Comparison of ENCODE assay signal across 18 cellular contexts in genomic region chr10:31483546-31483945, GRCh38.
DNase-seq lines count a peak whose midpoint lies in the region; ATAC-seq, FAIRE-seq and TF ChIP-seq lines count a peak whose summit lies in the region.
"Had no signal": no experiment of that assay in that cellular context is flagged by ENCODE, and none has a peak within 500 bp of the region (broad histone marks: within the 10 kb centered on the region; RNA-seq: fewer than 3 reads in every experiment).

No MANE protein-coding gene starts in this region.

- TF ChIP-seq CTCF in liver (IDR thresholded peaks at IDR 0.05; ENCODE audit: low read depth, low read length, missing input control) (no peak), HepG2 (CRISPR knock-in tag; IDR thresholded peaks at IDR 0.05) (no peak), HFFc6 (IDR thresholded peaks at IDR 0.05) (no peak), endodermal cell (conservative IDR thresholded peaks at IDR 0.05) (no peak), progenitor cell of endocrine pancreas (IDR thresholded peaks at IDR 0.05; ENCODE audit: unreplicated experiment) (no peak)

- no peak overlapping the region for H3K23ac ChIP-seq in trophoblast cell (ENCODE audit: low read length)

- no peaks in the 10 kb centered on the region for H3K36me3 ChIP-seq in liver (ENCODE audit: control insufficient read depth in 4 of 4, insufficient read depth in 3 of 4, low read depth in 1 of 4, low read length in 3 of 4)
- no peaks in the 10 kb centered on the region for H3K36me3 ChIP-seq in HepG2 (replicated peaks in 1 of 2; ENCODE audit: control insufficient read depth in 1 of 2, insufficient read depth in 2 of 2, low read length in 2 of 2)
- no peaks in the 10 kb centered on the region for H3K36me3 ChIP-seq in endodermal cell (ENCODE audit: control insufficient read depth, insufficient read depth, low read length)
- H3K36me3 ChIP-seq in trophoblast cell (ENCODE audit: control insufficient read depth in 1 of 2, insufficient read depth in 2 of 2, low read length in 2 of 2) = no peaks in the 10 kb centered on the region

- H3K9ac ChIP-seq in liver (ENCODE audit: low read depth in 1 of 2, low read length in 2 of 2) (no peak overlapping the region), HepG2 (ENCODE audit: insufficient read depth, low read depth, low read length) (no peak overlapping the region), endodermal cell (ENCODE audit: extremely low read depth, low read length, poor library complexity, severe bottlenecking) (peak overlapping the region; percentile 24), trophoblast cell (ENCODE audit: low read length) (no peak overlapping the region)

- no peaks in the 10 kb centered on the region for H3K9me3 Mint-ChIP-seq in HFFc6
- H3K9me3 Mint-ChIP-seq in endodermal cell = no peaks in the 10 kb centered on the region
- peaks cover 6% of the 10 kb centered on the region for H3K9me3 Mint-ChIP-seq in progenitor cell of endocrine pancreas (ENCODE audit: low read depth)

- intact Hi-C loops in HepG2 (cut with micrococcal nuclease; ENCODE audit: unreplicated experiment) = no loop called here

- H3K36me3 Mint-ChIP-seq in HFFc6 (ENCODE audit: low read depth) (peaks cover 11% of the 10 kb centered on the region; the same call in 1 of the 2 replicates), endodermal cell (ENCODE audit: low read depth) (no peaks in the 10 kb centered on the region), progenitor cell of endocrine pancreas (ENCODE audit: insufficient read depth) (no peaks in the 10 kb centered on the region)
- H3K36me3 Mint-ChIP-seq: CD14-positive monocyte had no signal

- H3K4me1 ChIP-seq in liver (ENCODE audit: control insufficient read depth in 4 of 4, insufficient read depth in 4 of 4, low read length in 3 of 4) (peaks cover 4 to 30% (median 11%) of the 10 kb centered on the region in 4 donors), HepG2 (ENCODE audit: insufficient read depth, low read length) (no peaks in the 10 kb centered on the region), endodermal cell (ENCODE audit: control insufficient read depth, insufficient read depth, low read length) (no peaks in the 10 kb centered on the region), trophoblast cell (ENCODE audit: control insufficient read depth in 1 of 2, insufficient read depth in 2 of 2, low read length in 2 of 2) (no peaks in the 10 kb centered on the region)

- DNase-seq in HepG2 (ENCODE audit: low spot score) (no peak), HFFc6 (no peak), endodermal cell (no peak), progenitor cell of endocrine pancreas (ENCODE audit: low spot score, unreplicated experiment) (no peak), trophoblast cell (no peak)
- DNase-seq: Caco-2; CD8-positive, alpha-beta T cell; DMS 273 treated with DMSO at 0.1 percent for 48 hours; DMS79 treated with DMSO at 0.1 percent for 48 hours; GDM1; HCEC 1CT; KG1 had no signal

- no peak overlapping the region for H4K91ac ChIP-seq in trophoblast cell (ENCODE audit: low read depth, low read length)

- H3K27me3 ChIP-seq in liver (ENCODE audit: control insufficient read depth in 4 of 4, insufficient read depth in 4 of 4, low read length in 3 of 4) = no peaks in the 10 kb centered on the region
- no peaks in the 10 kb centered on the region for H3K27me3 ChIP-seq in HepG2 (ENCODE audit: control insufficient read depth in 1 of 2, insufficient read depth in 2 of 2, low read length in 2 of 2)
- H3K27me3 ChIP-seq in endodermal cell (ENCODE audit: control insufficient read depth, insufficient read depth, low read length, poor library complexity, severe bottlenecking) = no peaks in the 10 kb centered on the region
- no peaks in the 10 kb centered on the region for H3K27me3 ChIP-seq in trophoblast cell (ENCODE audit: insufficient read depth, low read length)

- H3K27ac ChIP-seq in liver (ENCODE audit: low read depth in 1 of 2, low read length in 2 of 2) (no peak overlapping the region), HepG2 (ENCODE audit: extremely low read length, insufficient read depth, low read length) (no peak overlapping the region), endodermal cell (ENCODE audit: low read depth, low read length) (no peak overlapping the region), trophoblast cell (ENCODE audit: low read depth, low read length) (no peak overlapping the region)

- FAIRE-seq in HepG2 (lab: Jason Lieb, UNC) = no peak
- FAIRE-seq: GM12892 had no signal

- peak overlapping the region; percentile 46 for H3K27ac Mint-ChIP-seq in HFFc6
- H3K27ac Mint-ChIP-seq in endodermal cell = no peak overlapping the region
- peak overlapping the region; percentile 79 for H3K27ac Mint-ChIP-seq in progenitor cell of endocrine pancreas
- H3K27ac Mint-ChIP-seq: CD14-positive monocyte; CD8-positive, alpha-beta T cell had no signal

- no peaks in the 10 kb centered on the region for H3K9me3 ChIP-seq in liver (ENCODE audit: control insufficient read depth in 4 of 4, low read length in 3 of 4)
- H3K9me3 ChIP-seq in HepG2 (ENCODE audit: low read length) = no peaks in the 10 kb centered on the region
- no peaks in the 10 kb centered on the region for H3K9me3 ChIP-seq in endodermal cell (ENCODE audit: control insufficient read depth, low read length)
- no peaks in the 10 kb centered on the region for H3K9me3 ChIP-seq in trophoblast cell (ENCODE audit: insufficient read depth, low read depth, low read length)
- H3K9me3 ChIP-seq: Caco-2 had no signal

- H3K4me2 ChIP-seq in HepG2 (ENCODE audit: low read depth, low read length) (no peak overlapping the region), trophoblast cell (ENCODE audit: low read length) (no peak overlapping the region)

- no peaks in the 10 kb centered on the region for H3K79me1 ChIP-seq in trophoblast cell (ENCODE audit: low read length)

- ATAC-seq in HepG2 (no peak), HG02870 (IDR thresholded peaks at IDR 0.05; ENCODE audit: unreplicated experiment) (no peak), HG03442 (IDR thresholded peaks at IDR 0.05; ENCODE audit: unreplicated experiment) (no peak)
- ATAC-seq: CD8-positive, alpha-beta T cell had no signal

- H3K4me3 Mint-ChIP-seq in HFFc6 = no peak overlapping the region
- no peak overlapping the region for H3K4me3 Mint-ChIP-seq in endodermal cell
- H3K4me3 Mint-ChIP-seq in progenitor cell of endocrine pancreas (ENCODE audit: low read depth) = peak overlapping the region; percentile 17
- H3K4me3 Mint-ChIP-seq: CD14-positive monocyte; CD8-positive, alpha-beta T cell; IgD-negative memory B cell had no signal

- TF ChIP-seq POLR2A in HepG2 (IDR thresholded peaks at IDR 0.05; ENCODE audit: insufficient read depth in 1 of 2, low read depth in 2 of 2, low read length in 2 of 2) = no peak

- no peak overlapping the region for H2BK120ac ChIP-seq in trophoblast cell (ENCODE audit: insufficient read depth, low read length, poor library complexity)

- CTCF ChIA-PET in HepG2 (lab: Yijun Ruan, JAX; ENCODE audit: low intra/inter-chr PET ratio, low total read pairs) = no interaction called here

- peaks cover 30% of the 10 kb centered on the region for H3K4me1 Mint-ChIP-seq in HFFc6 (ENCODE audit: low read depth)
- peaks cover 7% of the 10 kb centered on the region for H3K4me1 Mint-ChIP-seq in endodermal cell
- peaks cover 22% of the 10 kb centered on the region for H3K4me1 Mint-ChIP-seq in progenitor cell of endocrine pancreas (ENCODE audit: low read depth)
- H3K4me1 Mint-ChIP-seq: CD14-positive monocyte, IgD-negative memory B cell had no signal

- H2BK5ac ChIP-seq in trophoblast cell (ENCODE audit: low read depth, low read length, poor library complexity) = no peak overlapping the region

- in situ Hi-C loops in HepG2 (cut with HindIII; ENCODE audit: extremely low pct_ligation_motif_present, low pct_unique_long_range_greater_than_20kb) = loop anchor here (10.0 kb wide), 1 partner anchor 699 kb away; no protein-coding TSS in a partner anchor

- TF ChIP-seq RAD21 in liver (IDR thresholded peaks at IDR 0.05) = peak; percentile 14
- TF ChIP-seq RAD21 in HepG2 (CRISPR knock-in tag; IDR thresholded peaks at IDR 0.05) = no peak

- no peak overlapping the region for H3K18ac ChIP-seq in trophoblast cell (ENCODE audit: low read length)

- no peak overlapping the region for H2BK12ac ChIP-seq in trophoblast cell (ENCODE audit: low read length)

- BruUV-seq in HepG2 (replicated peaks; lab: Mats Ljungman, UMichigan) = no TSS peak

- no peak overlapping the region for H4K12ac ChIP-seq in trophoblast cell (ENCODE audit: low read depth, low read length)

- H3K4ac ChIP-seq in trophoblast cell (ENCODE audit: low read depth, low read length) = no peak overlapping the region

- H3K4me3 ChIP-seq in liver (ENCODE audit: low read depth in 1 of 3, low read length in 3 of 3) = no peak overlapping the region
- H3K4me3 ChIP-seq in HepG2 (replicated peaks in 1 of 3; ENCODE audit: insufficient read depth in 1 of 3, low read depth in 2 of 3, low read length in 3 of 3) = no peak overlapping the region
- H3K4me3 ChIP-seq in endodermal cell (ENCODE audit: low read length) = no peak overlapping the region
- H3K4me3 ChIP-seq in trophoblast cell (ENCODE audit: low read depth, low read length) = no peak overlapping the region

- H3K27me3 Mint-ChIP-seq in HFFc6 (ENCODE audit: insufficient read depth) (no peaks in the 10 kb centered on the region), endodermal cell (ENCODE audit: insufficient read depth) (peaks cover 4% of the 10 kb centered on the region), progenitor cell of endocrine pancreas (peaks cover 13% of the 10 kb centered on the region)
- H3K27me3 Mint-ChIP-seq: IgD-negative memory B cell had no signal

- no peak overlapping the region for H2AFZ ChIP-seq in HepG2 (ENCODE audit: low read length)
- no peak overlapping the region for H2AFZ ChIP-seq in trophoblast cell (ENCODE audit: insufficient read depth, low read length, poor library complexity)

- H2AK5ac ChIP-seq in trophoblast cell (ENCODE audit: low read length) = no peak overlapping the region

- H4K20me1 ChIP-seq in HepG2 (ENCODE audit: insufficient read depth, low read length) = no peaks in the 10 kb centered on the region

- no peak overlapping the region for H3K14ac ChIP-seq in trophoblast cell (ENCODE audit: low read length)

- POLR2A ChIA-PET in HepG2 (lab: Yijun Ruan, JAX) = no interaction called here

- TF ChIP-seq EP300 in HepG2 (IDR thresholded peaks at IDR 0.05; ENCODE audit: low read depth in 2 of 2, low read length in 2 of 2) (no peak), HepG2 (CRISPR knock-in tag; IDR thresholded peaks at IDR 0.05; ENCODE audit: borderline replicate concordance) (no peak)

- 29% methylated on average over 2 of the region's 2 CpGs for WGBS in liver
- WGBS in HepG2 (ENCODE audit: low lambda C conversion rate) = 82% methylated on average over 2 of the region's 2 CpGs
- 71 to 90% methylated on average over 1 to 2 of the region's 2 CpGs for WGBS in endodermal cell (ENCODE audit: insufficient coverage in 1 of 2, insufficient read length in 1 of 2), 2 experiments
- WGBS in trophoblast cell (ENCODE audit: extremely low coverage, insufficient coverage, insufficient read length) = no CpG with 5 or more reads among the region's 2 CpGs

- H4K8ac ChIP-seq in trophoblast cell (ENCODE audit: low read depth, low read length) = no peak overlapping the region

- no peaks in the 10 kb centered on the region for H3K79me2 ChIP-seq in HepG2 (ENCODE audit: insufficient read depth, low read length)
- H3K79me2 ChIP-seq in trophoblast cell (ENCODE audit: control insufficient read depth, insufficient read depth, low read length, poor library complexity) = no peaks in the 10 kb centered on the region

TF ChIP-seq in HepG2, 621 proteins besides CTCF, POLR2A, EP300 and RAD21 (continues in another document):
- no peak for TF ChIP-seq ZNF558 (CRISPR knock-in tag; IDR thresholded peaks at IDR 0.05; ENCODE audit: borderline replicate concordance)
